Comparison of ENCODE assay signal across 8 cellular contexts in the genomic region with DNA sequence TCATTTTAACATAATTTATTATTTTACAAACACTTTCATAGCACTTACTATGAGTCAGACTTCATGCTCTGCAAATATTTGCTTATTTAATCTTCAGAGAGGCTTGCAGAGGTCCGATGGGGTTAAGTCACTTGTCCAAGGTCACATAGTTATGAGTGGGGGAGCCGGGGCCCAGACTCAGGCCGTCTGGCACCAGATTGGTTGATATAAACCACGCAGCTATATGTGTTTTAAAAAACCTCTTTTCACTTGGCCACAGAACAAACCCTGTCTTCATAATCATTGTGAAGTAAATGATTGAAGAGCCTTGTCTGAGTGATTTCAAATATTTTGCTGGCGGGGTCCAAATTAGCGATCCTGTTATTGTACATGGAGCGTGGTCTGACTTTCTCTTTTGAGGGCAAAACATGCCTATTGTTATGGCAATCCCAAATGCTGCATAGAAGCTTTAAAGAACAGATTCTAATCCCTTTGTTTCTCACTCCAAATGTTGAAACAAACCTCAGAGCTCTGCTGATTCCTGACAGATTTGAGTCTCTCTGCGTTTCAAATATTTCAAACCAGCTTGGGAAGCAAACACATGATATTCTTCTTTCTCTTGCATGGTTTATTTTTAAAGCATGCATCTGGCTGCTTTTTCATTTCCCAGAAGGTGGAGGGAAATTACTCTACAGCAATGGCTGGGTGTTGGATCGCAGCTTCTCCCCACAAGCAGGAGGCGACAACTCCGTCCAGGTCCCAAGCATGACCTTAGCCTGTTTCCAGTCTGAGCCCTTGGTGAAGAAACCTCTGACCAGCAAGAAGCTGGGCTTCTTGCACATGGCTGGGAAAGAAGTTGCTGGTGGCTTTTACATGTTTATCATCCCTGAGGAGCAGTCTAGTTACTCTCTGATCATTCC.
DNase-seq lines count a peak whose midpoint lies in the region; ATAC-seq and TF ChIP-seq lines count a peak whose summit lies in the region.

No MANE protein-coding gene starts in this region.

- peak overlapping the region in 1 of 2 donors; percentile 6 for H3K27ac ChIP-seq in ascending aorta
- peak overlapping the region; percentile 68 for H3K27ac ChIP-seq in left ventricle myocardium inferior (replicated peaks)
- no peak overlapping the region for H3K27ac ChIP-seq in colonic mucosa

- ATAC-seq in GM19397 (IDR thresholded peaks at IDR 0.05; ENCODE audit: unreplicated experiment) (no peak), GM21367 (IDR thresholded peaks at IDR 0.05; ENCODE audit: unreplicated experiment) (no peak)

- TF ChIP-seq CTCF in ascending aorta (IDR thresholded peaks at IDR 0.05) = no peak
- TF ChIP-seq CTCF in left ventricle myocardium inferior (IDR thresholded peaks at IDR 0.05; ENCODE audit: borderline replicate concordance) = no peak
- TF ChIP-seq CTCF in colonic mucosa (IDR thresholded peaks at IDR 0.05) = no peak

- intact Hi-C loops in ascending aorta (cut with DNase I) (loop anchor here (5.0 kb wide), 1 partner anchor 97 kb away; no protein-coding TSS in a partner anchor), left ventricle myocardium inferior (cut with micrococcal nuclease) (no loop called here), colonic mucosa (cut with DNase I) (no loop called here)

- H3K4me3 ChIP-seq in ascending aorta = peak overlapping the region; percentile 28 to 40
- peak overlapping the region; percentile 5 for H3K4me3 ChIP-seq in left ventricle myocardium inferior
- no peak overlapping the region for H3K4me3 ChIP-seq in skeletal muscle cell (ENCODE audit: low read depth, low read length)
- H3K4me3 ChIP-seq in colonic mucosa = no peak overlapping the region

- H3K4me1 ChIP-seq in ascending aorta (peaks cover 4 to 30% of the 10 kb centered on the region in 2 donors), left ventricle myocardium inferior (peaks cover 63% of the 10 kb centered on the region), colonic mucosa (peaks cover 4% of the 10 kb centered on the region)

- no peaks in the 10 kb centered on the region for H3K36me3 ChIP-seq in ascending aorta
- H3K36me3 ChIP-seq in left ventricle myocardium inferior = no peaks in the 10 kb centered on the region
- no peaks in the 10 kb centered on the region for H3K36me3 ChIP-seq in colonic mucosa

- no peak overlapping the region for H3K9ac ChIP-seq in colonic mucosa (ENCODE audit: low read depth in 2 of 2, low read length in 2 of 2)

- DNase-seq in HCEC 1CT (peak; percentile 74), ascending aorta (ENCODE audit: low spot score in 2 of 2) (no peak), left ventricle myocardium inferior (no peak), skeletal muscle cell (ENCODE audit: low read depth) (peak; percentile 19), colonic mucosa (no peak)
- DNase-seq in activated CD4-positive, alpha-beta T cell treated with anti-CD3 and anti-CD28 coated beads for 4 hours = no peak

- H3K9me3 ChIP-seq in ascending aorta (no peaks in the 10 kb centered on the region), left ventricle myocardium inferior (replicated peaks) (peaks cover 5% of the 10 kb centered on the region), colonic mucosa (no peaks in the 10 kb centered on the region)

- no peaks in the 10 kb centered on the region for H3K27me3 ChIP-seq in ascending aorta
- H3K27me3 ChIP-seq in left ventricle myocardium inferior (ENCODE audit: low read depth) = no peaks in the 10 kb centered on the region
- H3K27me3 ChIP-seq in colonic mucosa = no peaks in the 10 kb centered on the region

Comparison
In these comparisons a context has a peak if more than half of its experiments do, and no peak if none do; other contexts are left out.
1. DNase-seq: peak in HCEC 1CT (single experiment) and skeletal muscle cell (single experiment); none in ascending aorta (0 of 2), left ventricle myocardium inferior (single experiment), activated CD4-positive, alpha-beta T cell treated with anti-CD3 and anti-CD28 coated beads for 4 hours (0 of 2) and colonic mucosa (single experiment).
2. H3K4me3 ChIP-seq: peak in ascending aorta (2 of 2) and left ventricle myocardium inferior (single experiment); none in skeletal muscle cell (single experiment) and colonic mucosa (single experiment).